In the genomic region with DNA sequence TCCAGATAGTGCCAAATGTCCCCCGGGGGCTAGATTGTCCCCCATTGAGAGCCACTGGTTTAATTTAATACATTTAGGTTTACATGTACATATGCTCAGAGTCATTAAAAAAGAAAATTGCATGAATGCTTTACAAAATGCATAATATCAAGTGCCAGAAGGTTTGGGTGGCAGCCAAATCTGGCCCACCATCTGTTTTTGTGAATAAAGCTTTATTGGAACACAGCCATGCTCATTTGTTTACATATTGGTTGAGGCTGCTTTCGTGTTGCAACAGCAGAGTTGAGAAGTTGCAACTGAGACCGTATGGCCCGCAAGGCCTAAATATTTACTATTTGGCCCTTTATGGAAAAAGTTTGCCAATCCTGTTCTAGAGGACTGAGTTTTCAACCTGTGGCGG, we compare ENCODE assay signal across 14 cellular contexts. TPM values are rescaled to one million over a fixed set of nuclear protein-coding genes. Genes with fewer than 3 reads are reported as not detected.
"Had no signal": no experiment of that assay in that cellular context is flagged by ENCODE, and none has a peak within 500 bp of the region (broad histone marks: within the 10 kb centered on the region; RNA-seq: fewer than 3 reads in every experiment).

No MANE protein-coding gene starts in this region.

- H3K27ac ChIP-seq: coronary artery, suprapubic skin had no signal

- H3K27me3 ChIP-seq: right atrium auricular region, suprapubic skin had no signal

- DNase-seq: activated B cell treated with CpG ODN at 0.5 μM for 24 hours; activated CD4-positive, alpha-beta T cell treated with anti-CD3 and anti-CD28 coated beads for 48 hours; activated CD8-positive, alpha-beta T cell treated with anti-CD3 and anti-CD28 coated beads for 36 hours; activated gamma-delta T cell; activated T-cell treated with anti-CD3 and anti-CD28 coated beads, Interleukin-2, amount 50 U/mL, for 48 hours; caudate nucleus; left colon; small intestine; stimulated activated naive CD8-positive, alpha-beta T cell treated with anti-CD3 and anti-CD28 coated beads, Interleukin-15, Interleukin-2, amounts not matched to agents 100 U/mL and 50 U/mL, for 24 hours; trophoblast cell had no signal

- H3K4me3 ChIP-seq: coronary artery, lung, right atrium auricular region, suprapubic skin had no signal

- H3K9me3 ChIP-seq: right atrium auricular region, suprapubic skin had no signal

- H3K36me3 ChIP-seq: right atrium auricular region, suprapubic skin had no signal

- H3K4me1 ChIP-seq: suprapubic skin had no signal

RNA-seq across cellular contexts. Expression of gene RGMA, which starts 32.1 kb away (rescaled TPM):
- total RNA-seq: activated B cell treated with CpG ODN at 0.5 μM for 24 hours; activated CD8-positive, alpha-beta T cell treated with anti-CD3 and anti-CD28 coated beads for 36 hours had no signal
